In the genomic region with DNA sequence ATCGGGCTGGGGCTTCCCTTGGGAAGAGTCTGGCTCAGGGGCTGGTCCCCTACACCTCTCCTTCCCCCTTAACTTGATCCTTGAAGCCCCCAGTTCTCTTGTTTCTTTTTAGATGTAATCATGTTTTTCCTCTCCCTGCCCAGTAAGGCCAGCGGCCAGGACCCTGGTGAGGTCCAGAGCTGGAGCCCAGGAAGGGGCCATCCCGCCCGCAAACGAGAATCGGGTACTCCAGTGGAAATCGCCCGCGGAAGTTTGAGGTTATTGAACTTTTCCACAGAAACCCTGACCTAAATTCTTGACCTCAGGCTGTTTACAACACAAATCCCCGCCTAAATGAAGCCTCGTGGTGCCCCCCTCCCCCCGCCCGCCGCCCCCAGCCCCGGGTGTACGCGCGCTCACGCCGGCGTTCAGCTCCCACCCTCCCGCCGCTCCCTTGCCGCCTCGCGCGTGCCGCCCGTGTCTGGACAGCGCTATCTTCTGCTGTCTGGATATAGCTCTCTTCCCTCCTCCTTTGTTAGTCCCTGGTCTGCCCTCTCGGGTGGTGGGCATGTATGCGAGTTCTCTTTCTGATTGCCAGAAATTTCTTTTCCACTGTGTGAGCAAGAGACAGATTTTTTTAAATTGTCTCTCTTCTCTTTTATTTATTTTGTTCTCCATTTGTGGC, we compare ENCODE assay signal across 13 cellular contexts.
A peak's percentile ranks its signal among the peaks of the same experiment; 100 is the strongest.
DNase-seq lines count a peak whose midpoint lies in the region; ATAC-seq and TF ChIP-seq lines count a peak whose summit lies in the region.
"Had no signal": no experiment of that assay in that cellular context is flagged by ENCODE, and none has a peak within 500 bp of the region (broad histone marks: within the 10 kb centered on the region; RNA-seq: fewer than 3 reads in every experiment).

No MANE protein-coding gene starts in this region.

- H3K36me3 Mint-ChIP-seq in activated T-cell treated with anti-CD3 and anti-CD28 coated beads, Interleukin-2, amount 50 U/mL, for 72 hours (ENCODE audit: insufficient read depth in 2 of 2): no peaks in the 10 kb centered on the region
- H3K36me3 Mint-ChIP-seq in osteocyte (ENCODE audit: unreplicated experiment) (no peaks in the 10 kb centered on the region), HFFc6 (ENCODE audit: low read depth) (no peaks in the 10 kb centered on the region)

- peak overlapping the region; percentile 58 for H3K4me3 ChIP-seq in HUES64 (ENCODE audit: low read length)
- H3K4me3 ChIP-seq in dorsolateral prefrontal cortex: peak overlapping the region in 38 of 59 donors; percentile 5 to 61 (median 43)

- no peak for ATAC-seq in activated T-cell treated with anti-CD3 and anti-CD28 coated beads, Interleukin-2, amount 50 U/mL, for 72 hours (replicated peaks in 1 of 2)
- no peak for ATAC-seq in HG02981 (IDR thresholded peaks at IDR 0.05; ENCODE audit: unreplicated experiment)
- ATAC-seq: esophagus mucosa had no signal

- 9% methylated on average over 27 of the region's 32 CpGs for WGBS in HUES64

- no peak overlapping the region for H3K27ac Mint-ChIP-seq in activated T-cell treated with anti-CD3 and anti-CD28 coated beads, Interleukin-2, amount 50 U/mL, for 72 hours
- H3K27ac Mint-ChIP-seq in osteocyte (ENCODE audit: unreplicated experiment) (no peak overlapping the region), HFFc6 (no peak overlapping the region)

- peaks cover 36% of the 10 kb centered on the region for H3K4me1 Mint-ChIP-seq in activated T-cell treated with anti-CD3 and anti-CD28 coated beads, Interleukin-2, amount 50 U/mL, for 72 hours (ENCODE audit: low read depth)
- H3K4me1 Mint-ChIP-seq in osteocyte (ENCODE audit: unreplicated experiment) (peaks cover 5% of the 10 kb centered on the region), HFFc6 (ENCODE audit: low read depth) (no peaks in the 10 kb centered on the region)

- no peaks in the 10 kb centered on the region for H3K9me3 Mint-ChIP-seq in activated T-cell treated with anti-CD3 and anti-CD28 coated beads, Interleukin-2, amount 50 U/mL, for 72 hours
- H3K9me3 Mint-ChIP-seq in osteocyte (ENCODE audit: unreplicated experiment) (no peaks in the 10 kb centered on the region), HFFc6 (no peaks in the 10 kb centered on the region)

- no peak for TF ChIP-seq CTCF in dorsolateral prefrontal cortex (IDR thresholded peaks at IDR 0.05 in 54 of 56, conservative IDR thresholded peaks at IDR 0.05 in 2 of 56; ENCODE audit: low read depth in 1 of 56, partially characterized antibody in 56 of 56)
- TF ChIP-seq CTCF in osteocyte (IDR thresholded peaks at IDR 0.05): no peak
- TF ChIP-seq CTCF in HFFc6 (IDR thresholded peaks at IDR 0.05): no peak

- H3K36me3 ChIP-seq in HUES64 (ENCODE audit: insufficient read depth, low read length): no peaks in the 10 kb centered on the region

- H3K27me3 ChIP-seq in HUES64 (ENCODE audit: insufficient read depth, low read length) (peaks cover 84% of the 10 kb centered on the region), dorsolateral prefrontal cortex (peaks cover 5 to 81% (median 56%) of the 10 kb centered on the region in 45 donors)

- no peak overlapping the region for H3K27ac ChIP-seq in HUES64 (ENCODE audit: low read depth, low read length)
- H3K27ac ChIP-seq in dorsolateral prefrontal cortex: no peak overlapping the region
- H3K27ac ChIP-seq: VCaP had no signal

- H3K9ac ChIP-seq in HUES64 (ENCODE audit: low read depth, low read length): no peak overlapping the region

- peak in 1 of 2 donors; percentile 5 for DNase-seq in activated T-cell treated with anti-CD3 and anti-CD28 coated beads, Interleukin-2, amount 50 U/mL, for 72 hours
- no peak for DNase-seq in activated T-cell treated with anti-CD3 and anti-CD28 coated beads, Interleukin-2, amount 50 U/mL, for 48 hours
- DNase-seq in dorsolateral prefrontal cortex (no peak), osteocyte (ENCODE audit: extremely low spot score, unreplicated experiment) (peak; percentile 59), NCI-H1930 (lab: John Stamatoyannopoulos, UW) (no peak), HFFc6 (no peak)
- DNase-seq: activated gamma-delta T cell, C1 segment of cervical spinal cord, NCI-H446 treated with DMSO at 0.1 percent for 48 hours had no signal

- peak overlapping the region; percentile 80 to 85 for H3K4me3 Mint-ChIP-seq in activated T-cell treated with anti-CD3 and anti-CD28 coated beads, Interleukin-2, amount 50 U/mL, for 72 hours
- H3K4me3 Mint-ChIP-seq in osteocyte (ENCODE audit: unreplicated experiment): no peak overlapping the region
- no peak overlapping the region for H3K4me3 Mint-ChIP-seq in HFFc6

- H3K27me3 Mint-ChIP-seq in activated T-cell treated with anti-CD3 and anti-CD28 coated beads, Interleukin-2, amount 50 U/mL, for 72 hours (ENCODE audit: low read depth): peaks cover 82% of the 10 kb centered on the region
- H3K27me3 Mint-ChIP-seq in osteocyte (ENCODE audit: unreplicated experiment) (peaks cover 61% of the 10 kb centered on the region), HFFc6 (ENCODE audit: insufficient read depth) (peaks cover 40% of the 10 kb centered on the region)

- no peaks in the 10 kb centered on the region for H3K9me3 ChIP-seq in HUES64 (ENCODE audit: insufficient read depth, low read depth, low read length)

- H3K4me1 ChIP-seq in HUES64 (ENCODE audit: insufficient read depth, low read length): peaks cover 8% of the 10 kb centered on the region; the same call in 1 of the 2 replicates

- intact Hi-C loops in dorsolateral prefrontal cortex (cut with DNase I): no loop called here

Comparison
In these comparisons a context has a peak if more than half of its experiments do, and no peak if none do; other contexts are left out.
1. H3K4me3 Mint-ChIP-seq: peak in activated T-cell treated with anti-CD3 and anti-CD28 coated beads, Interleukin-2, amount 50 U/mL, for 72 hours (2 of 2); none in osteocyte (single experiment) and HFFc6 (single experiment).